ENCODE assay signal across 9 cellular contexts in genomic region chr14:90814806-90815566, GRCh38. TPM values are rescaled to one million over a fixed set of nuclear protein-coding genes. Genes with fewer than 3 reads are reported as not detected.
A peak's percentile ranks its signal among the peaks of the same experiment; 100 is the strongest.
DNase-seq lines count a peak whose midpoint lies in the region; ATAC-seq lines count a peak whose summit lies in the region.
"Had no signal": no experiment of that assay in that cellular context is flagged by ENCODE, and none has a peak within 500 bp of the region (broad histone marks: within the 10 kb centered on the region; RNA-seq: fewer than 3 reads in every experiment).

No MANE protein-coding gene starts in this region.

- no peaks in the 10 kb centered on the region for H3K9me3 ChIP-seq in iPS-18c (ENCODE audit: control insufficient read depth, insufficient read depth, low read length)

- peak overlapping the region; percentile 73 for H3K4me3 Mint-ChIP-seq in activated CD8-positive, alpha-beta T cell treated with anti-CD3 and anti-CD28 coated beads, Interleukin-2, amount 10 ng/mL, durations not matched to agents 7 days and 5 days
- H3K4me3 Mint-ChIP-seq in stimulated activated memory B cell treated with anti-CD40 and anti-IgM and Interleukin-4, amounts not matched to agents 10 μg/mL and 1 μg/mL and 100 μg/mL, for 72 hours: peak overlapping the region; percentile 51

- no peak overlapping the region for H3K27ac Mint-ChIP-seq in activated CD8-positive, alpha-beta T cell treated with anti-CD3 and anti-CD28 coated beads, Interleukin-2, amount 10 ng/mL, durations not matched to agents 7 days and 5 days
- peak overlapping the region; percentile 30 for H3K27ac Mint-ChIP-seq in stimulated activated memory B cell treated with anti-CD40 and anti-IgM and Interleukin-4, amounts not matched to agents 10 μg/mL and 1 μg/mL and 100 μg/mL, for 72 hours

- H3K27me3 Mint-ChIP-seq in activated CD8-positive, alpha-beta T cell treated with anti-CD3 and anti-CD28 coated beads, Interleukin-2, amount 10 ng/mL, durations not matched to agents 7 days and 5 days (ENCODE audit: low read depth): peaks cover 24% of the 10 kb centered on the region
- peaks cover 25% of the 10 kb centered on the region for H3K27me3 Mint-ChIP-seq in stimulated activated memory B cell treated with anti-CD40 and anti-IgM and Interleukin-4, amounts not matched to agents 10 μg/mL and 1 μg/mL and 100 μg/mL, for 72 hours

- no peaks in the 10 kb centered on the region for H3K36me3 Mint-ChIP-seq in activated CD8-positive, alpha-beta T cell treated with anti-CD3 and anti-CD28 coated beads, Interleukin-2, amount 10 ng/mL, durations not matched to agents 7 days and 5 days (ENCODE audit: low read depth)
- no peaks in the 10 kb centered on the region for H3K36me3 Mint-ChIP-seq in stimulated activated memory B cell treated with anti-CD40 and anti-IgM and Interleukin-4, amounts not matched to agents 10 μg/mL and 1 μg/mL and 100 μg/mL, for 72 hours

- POLR2A ChIA-PET in activated CD8-positive, alpha-beta T cell treated with anti-CD3 and anti-CD28 coated beads, Interleukin-2, amount 10 ng/mL, durations not matched to agents 7 days and 5 days (lab: Charles Lee): no interaction called here

- CTCF ChIA-PET in activated CD8-positive, alpha-beta T cell treated with anti-CD3 and anti-CD28 coated beads, Interleukin-2, amount 10 ng/mL, durations not matched to agents 7 days and 5 days (lab: Charles Lee): interaction anchor here (2.2 kb wide), 1 partner anchor 56 kb away, joined by 7 read pairs; no protein-coding TSS in a partner anchor

- ATAC-seq in activated CD8-positive, alpha-beta T cell treated with anti-CD3 and anti-CD28 coated beads, Interleukin-2, amount 10 ng/mL, durations not matched to agents 7 days and 5 days: no peak
- no peak for ATAC-seq in stimulated activated memory B cell treated with anti-CD40 and anti-IgM and Interleukin-4, amounts not matched to agents 10 μg/mL and 1 μg/mL and 100 μg/mL, for 72 hours
- no peak for ATAC-seq in HG03039 (IDR thresholded peaks at IDR 0.05; ENCODE audit: unreplicated experiment)

- H3K4me3 ChIP-seq in iPS-18c (ENCODE audit: insufficient read depth, low read depth, low read length): peak overlapping the region; percentile 62; the same call in 1 of the 2 replicates

- DNase-seq in NCI-H2081 (lab: John Stamatoyannopoulos, UW): peak; percentile 13 to 27
- no peak for DNase-seq in NCI-H2081 treated with DMSO at 0.1 percent for 48 hours (lab: John Stamatoyannopoulos, UW)
- DNase-seq in activated CD8-positive, alpha-beta T cell treated with anti-CD3 and anti-CD28 coated beads, Interleukin-2, amount 10 ng/mL, durations not matched to agents 7 days and 5 days: no peak
- DNase-seq in COR-L47 (lab: John Stamatoyannopoulos, UW): no peak
- no peak for DNase-seq in activated CD4-positive, alpha-beta T cell treated with anti-CD3 and anti-CD28 coated beads for 4 hours
- DNase-seq: 8988T had no signal

- no peaks in the 10 kb centered on the region for H3K9me3 Mint-ChIP-seq in activated CD8-positive, alpha-beta T cell treated with anti-CD3 and anti-CD28 coated beads, Interleukin-2, amount 10 ng/mL, durations not matched to agents 7 days and 5 days (ENCODE audit: insufficient read depth)
- no peaks in the 10 kb centered on the region for H3K9me3 Mint-ChIP-seq in stimulated activated memory B cell treated with anti-CD40 and anti-IgM and Interleukin-4, amounts not matched to agents 10 μg/mL and 1 μg/mL and 100 μg/mL, for 72 hours

- H3K4me1 Mint-ChIP-seq in activated CD8-positive, alpha-beta T cell treated with anti-CD3 and anti-CD28 coated beads, Interleukin-2, amount 10 ng/mL, durations not matched to agents 7 days and 5 days (ENCODE audit: low read depth): peaks cover 5% of the 10 kb centered on the region
- H3K4me1 Mint-ChIP-seq in stimulated activated memory B cell treated with anti-CD40 and anti-IgM and Interleukin-4, amounts not matched to agents 10 μg/mL and 1 μg/mL and 100 μg/mL, for 72 hours: peaks cover 7% of the 10 kb centered on the region

RNA-seq across cellular contexts. Expression of gene TTC7B, which starts 1.2 kb away (rescaled TPM):
- 1 to 10 TPM; 5.3 to 6.8 TPM for total RNA-seq in activated CD8-positive, alpha-beta T cell treated with anti-CD3 and anti-CD28 coated beads, Interleukin-2, amount 10 ng/mL, durations not matched to agents 7 days and 5 days

Comparison
In these comparisons a context has a peak if more than half of its experiments do, and no peak if none do; other contexts are left out.
1. DNase-seq: peak in NCI-H2081 (2 of 2); none in NCI-H2081 treated with DMSO at 0.1 percent for 48 hours (single experiment), activated CD8-positive, alpha-beta T cell treated with anti-CD3 and anti-CD28 coated beads, Interleukin-2, amount 10 ng/mL, durations not matched to agents 7 days and 5 days (single experiment), COR-L47 (single experiment) and activated CD4-positive, alpha-beta T cell treated with anti-CD3 and anti-CD28 coated beads for 4 hours (0 of 2).